In the genomic region with DNA sequence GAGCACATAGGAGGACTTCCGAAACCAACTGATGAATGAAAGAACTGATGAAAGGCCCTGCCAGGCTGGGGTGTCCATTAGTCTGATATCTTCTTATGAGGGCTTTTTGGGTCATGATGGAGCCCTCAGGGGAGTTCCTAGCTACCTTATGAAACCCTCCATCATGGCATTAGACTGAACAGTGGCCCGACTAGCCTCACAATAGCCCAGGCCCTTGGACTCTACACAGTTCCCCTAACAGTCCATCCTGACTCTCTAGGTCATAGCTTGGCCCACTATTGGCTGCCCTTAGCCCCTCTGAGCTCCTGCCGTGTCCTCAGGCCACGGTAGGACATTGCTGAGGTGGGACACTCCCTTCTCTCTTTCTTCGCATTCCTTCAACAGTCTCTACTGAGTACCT, we compare ENCODE assay signal across 35 cellular contexts.
"Had no signal": no experiment of that assay in that cellular context is flagged by ENCODE, and none has a peak within 500 bp of the region (broad histone marks: within the 10 kb centered on the region; RNA-seq: fewer than 3 reads in every experiment).

No MANE protein-coding gene starts in this region.

- H3K4me2 ChIP-seq: KMS-11 had no signal

- DNase-seq: Karpas-422, Kasumi-1, KG1, MG63, MM.1S, MV-4-11, NCI-H1048, NCI-H1092, NCI-H1092 treated with DMSO at 0.1 percent for 48 hours, NCI-H1105, NCI-H1105 treated with DMSO at 0.1 percent for 48 hours, NCI-H1417, NCI-H1417 treated with DMSO at 0.1 percent for 48 hours, NCI-H1436, NCI-H1436 treated with DMSO at 0.1 percent for 48 hours, NCI-H146, NCI-H1694, NCI-H1694 treated with DMSO at 0.1 percent for 48 hours, NCI-H187, NCI-H187 treated with DMSO at 0.1 percent for 48 hours, NCI-H1930, NCI-H2029, NCI-H2029 treated with DMSO at 0.1 percent for 48 hours, NCI-H2081, NCI-H2081 treated with DMSO at 0.1 percent for 48 hours, NCI-H2107, NCI-H2171, NCI-H2171 treated with DMSO at 0.1 percent for 48 hours, NCI-H2227 treated with DMSO at 0.1 percent for 48 hours, NCI-H226, NCI-H446, NCI-H446 treated with DMSO at 0.1 percent for 48 hours, NCI-H510A, NCI-H510A treated with DMSO at 0.1 percent for 48 hours had no signal

- H3K36me3 ChIP-seq: MG63 had no signal

- H3K4me3 ChIP-seq: MG63 had no signal

- H3K9ac ChIP-seq: KMS-11 had no signal

- H3K27ac ChIP-seq: KMS-11 had no signal

- H3K9me3 ChIP-seq: MG63 had no signal

- H3K27me3 ChIP-seq: MG63 had no signal
